24 cellular contexts compared by ENCODE assay signal in the genomic region with DNA sequence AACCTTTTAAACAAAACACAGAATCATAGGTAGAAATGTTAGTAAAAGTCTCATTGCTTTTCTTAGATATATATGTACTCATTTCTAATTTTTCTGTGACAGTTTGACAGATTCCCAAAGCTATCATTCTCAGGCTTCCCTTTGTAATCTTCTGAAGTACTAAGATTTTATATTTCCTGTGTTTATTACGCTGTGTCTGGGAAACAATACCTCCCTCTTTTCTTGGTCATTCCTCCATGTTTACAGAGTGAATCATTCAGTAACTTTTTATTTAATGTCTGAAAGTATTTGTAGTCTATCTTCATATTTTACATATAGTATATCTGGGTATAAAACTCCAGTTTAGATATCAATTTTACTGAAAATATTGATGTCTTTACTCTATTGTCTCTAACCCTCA.
DNase-seq lines count a peak whose midpoint lies in the region; ATAC-seq, FAIRE-seq and TF ChIP-seq lines count a peak whose summit lies in the region.
"Had no signal": no experiment of that assay in that cellular context is flagged by ENCODE, and none has a peak within 500 bp of the region (broad histone marks: within the 10 kb centered on the region; RNA-seq: fewer than 3 reads in every experiment).

No MANE protein-coding gene starts in this region.

- no peaks in the 10 kb centered on the region for H4K20me1 ChIP-seq in PC-3 (ENCODE audit: low read length)
- H4K20me1 ChIP-seq: BLaER1 treated with 17β-estradiol and CSF1 and Interleukin-3, amounts not matched to agents 10 nM and 100 nM had no signal

- no peaks in the 10 kb centered on the region for H3F3A ChIP-seq in PC-3 (ENCODE audit: low read length, unreplicated experiment)

- peak overlapping the region; percentile 62 for H3K27ac ChIP-seq in PC-3 (ENCODE audit: low read length)
- no peak overlapping the region for H3K27ac ChIP-seq in colonic mucosa
- H3K27ac ChIP-seq: 22Rv1; BLaER1 treated with 17β-estradiol and CSF1 and Interleukin-3, amounts not matched to agents 10 nM and 100 nM; C4-2B had no signal

- H2AFZ ChIP-seq in PC-3 (ENCODE audit: low read length), result no peak overlapping the region

- no peak for FAIRE-seq in bronchial epithelial cell (lab: Jason Lieb, UNC)
- FAIRE-seq: A204.1, G401.6, GM12878, GM12892, GM18507 had no signal

- no peaks in the 10 kb centered on the region for H3K36me3 ChIP-seq in PC-3 (ENCODE audit: low read depth, low read length)
- no peaks in the 10 kb centered on the region for H3K36me3 ChIP-seq in bronchial epithelial cell (ENCODE audit: control insufficient read depth, insufficient read depth, low read length)
- H3K36me3 ChIP-seq in colonic mucosa, result no peaks in the 10 kb centered on the region
- H3K36me3 ChIP-seq: BLaER1 treated with 17β-estradiol and CSF1 and Interleukin-3, amounts not matched to agents 10 nM and 100 nM had no signal

- H3K4me1 ChIP-seq in PC-3 (ENCODE audit: insufficient read depth, low read length) (peaks cover 4% of the 10 kb centered on the region; the same call in 1 of the 2 replicates), colonic mucosa (no peaks in the 10 kb centered on the region)
- H3K4me1 ChIP-seq: BLaER1 treated with 17β-estradiol and CSF1 and Interleukin-3, amounts not matched to agents 10 nM and 100 nM had no signal

- H3K9me3 ChIP-seq in PC-3 (ENCODE audit: low read length) (peaks cover 3% of the 10 kb centered on the region), colonic mucosa (no peaks in the 10 kb centered on the region)
- H3K9me3 ChIP-seq: BLaER1 treated with 17β-estradiol and CSF1 and Interleukin-3, amounts not matched to agents 10 nM and 100 nM had no signal

- BruUV-seq in PC-3 (replicated peaks; lab: Mats Ljungman, UMichigan), result no TSS peak

- H3K79me2 ChIP-seq in PC-3 (ENCODE audit: low read length), result no peaks in the 10 kb centered on the region

- CTCF ChIA-PET in PC-3 (lab: Charles Lee) (no interaction called here), GM10248 (lab: Yijun Ruan, JAX) (no interaction called here)

- H3K27me3 ChIP-seq in PC-3 (ENCODE audit: low read length) (no peaks in the 10 kb centered on the region), bronchial epithelial cell (ENCODE audit: control insufficient read depth, insufficient read depth, low read length) (no peaks in the 10 kb centered on the region), colonic mucosa (no peaks in the 10 kb centered on the region)
- H3K27me3 ChIP-seq: BLaER1 treated with 17β-estradiol and CSF1 and Interleukin-3, amounts not matched to agents 10 nM and 100 nM had no signal

- POLR2A ChIA-PET in PC-3 (lab: Charles Lee; ENCODE audit: unreplicated experiment), result no interaction called here
- POLR2A ChIA-PET in GM10248 (lab: Yijun Ruan, JAX), result no interaction called here

- H3K9ac ChIP-seq in PC-3 (ENCODE audit: low read length) (no peak overlapping the region), colonic mucosa (ENCODE audit: low read depth in 2 of 2, low read length in 2 of 2) (no peak overlapping the region)
- H3K9ac ChIP-seq: BLaER1 treated with 17β-estradiol and CSF1 and Interleukin-3, amounts not matched to agents 10 nM and 100 nM had no signal

- H3K4me3 ChIP-seq in PC-3 (ENCODE audit: low read length) (no peak overlapping the region), bronchial epithelial cell (ENCODE audit: low read depth, low read length) (no peak overlapping the region), colonic mucosa (no peak overlapping the region)
- H3K4me3 ChIP-seq: BLaER1 treated with 17β-estradiol and CSF1 and Interleukin-3, amounts not matched to agents 10 nM and 100 nM; GM12878 had no signal

- no peak overlapping the region for H3K4me2 ChIP-seq in PC-3 (ENCODE audit: low read length)
- H3K4me2 ChIP-seq: BLaER1 treated with 17β-estradiol and CSF1 and Interleukin-3, amounts not matched to agents 10 nM and 100 nM had no signal

- H3K9me2 ChIP-seq in PC-3 (replicated peaks; ENCODE audit: low read length), result no peaks in the 10 kb centered on the region

- TF ChIP-seq CTCF in PC-3 (conservative IDR thresholded peaks at IDR 0.05; ENCODE audit: low read depth, low read length) (no peak), bronchial epithelial cell (IDR thresholded peaks at IDR 0.05; ENCODE audit: insufficient read depth, low read length, severe bottlenecking) (no peak), colonic mucosa (IDR thresholded peaks at IDR 0.05) (no peak), GM10248 (IDR thresholded peaks at IDR 0.05; ENCODE audit: control extremely low read depth, extremely low read depth, low read depth, missing control alignments) (no peak)

- intact Hi-C loops in PC-3 (cut with micrococcal nuclease) (no loop called here), colonic mucosa (cut with DNase I) (no loop called here), Right ventricle myocardium inferior (cut with DNase I) (no loop called here)

- ATAC-seq in PC-3 (peak; percentile 83), Right ventricle myocardium inferior (no peak)
- ATAC-seq: CD8-positive, alpha-beta T cell; GM12878 had no signal

- DNase-seq in A172 (ENCODE audit: low spot score), result peak; percentile 22
- peak; percentile 24 for DNase-seq in ELR (ENCODE audit: low read depth)
- peak; percentile 73 for DNase-seq in PC-3
- DNase-seq in bronchial epithelial cell (ENCODE audit: low read depth), result peak; percentile 0
- DNase-seq in colonic mucosa, result no peak
- no peak for DNase-seq in DMS 273 treated with DMSO at 0.1 percent for 48 hours (lab: John Stamatoyannopoulos, UW)
- no peak for DNase-seq in Right ventricle myocardium inferior (ENCODE audit: missing footprints)
- no peak for DNase-seq in GM10248 (ENCODE audit: extremely low spot score)
- DNase-seq: AML-193; CD4-positive, alpha-beta T cell; CD8-positive, alpha-beta T cell; COR-L47; DMS79; DND-41; EL; GF-D8 had no signal

Comparison
In these comparisons a context has a peak if more than half of its experiments do, and no peak if none do; other contexts are left out.
1. DNase-seq: peak in A172 (single experiment), ELR (single experiment), PC-3 (single experiment) and bronchial epithelial cell (single experiment); none in colonic mucosa (single experiment), DMS 273 treated with DMSO at 0.1 percent for 48 hours (single experiment), Right ventricle myocardium inferior (single experiment) and GM10248 (single experiment).